ENCODE assay signal across 8 cellular contexts in the genomic region with DNA sequence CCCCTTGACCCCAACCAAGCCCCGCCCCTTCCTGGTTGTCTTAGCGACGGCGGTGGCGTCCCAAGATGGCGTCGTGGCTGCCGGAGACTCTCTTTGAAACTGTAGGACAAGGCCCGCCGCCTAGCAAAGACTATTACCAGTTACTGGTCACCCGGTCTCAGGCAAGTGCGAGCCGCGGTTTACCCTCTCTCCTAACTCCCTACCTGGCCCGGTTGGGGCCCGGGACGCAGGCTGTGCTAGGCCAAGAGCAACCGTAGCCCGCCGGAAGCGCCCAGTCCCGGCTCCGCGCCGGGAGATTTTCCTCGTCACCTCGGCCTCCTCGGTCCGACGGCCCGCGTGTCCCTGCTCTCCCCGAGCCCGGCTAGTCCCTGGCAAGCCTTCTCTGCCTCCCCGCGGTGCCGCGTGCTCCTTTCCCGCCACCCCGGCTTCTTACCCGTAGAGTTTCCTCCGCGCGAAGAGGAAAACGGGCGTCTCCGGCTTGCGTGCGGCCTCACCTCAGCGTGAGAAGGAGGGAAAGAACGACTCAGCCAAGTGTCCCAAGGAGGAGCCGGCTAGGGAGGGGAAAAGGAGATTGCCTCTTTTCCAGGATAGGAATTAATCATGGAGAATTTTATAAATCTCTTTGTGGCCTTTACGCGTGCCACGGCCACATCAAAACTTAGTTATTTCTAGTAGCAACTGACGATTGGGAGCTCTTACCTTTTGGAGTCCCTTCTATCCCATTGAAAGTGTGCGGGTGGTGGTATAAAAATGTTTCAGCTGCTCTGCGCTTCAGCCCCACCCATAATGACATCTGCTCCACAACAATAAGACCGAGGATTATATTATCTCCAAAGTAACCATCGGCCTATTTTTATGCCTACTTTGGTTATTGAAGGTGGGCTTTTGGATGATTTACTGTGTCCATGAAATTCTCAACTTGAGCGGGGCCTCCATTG. TPM values are rescaled to one million over a fixed set of nuclear protein-coding genes. Genes with fewer than 3 reads are reported as not detected.
DNase-seq lines count a peak whose midpoint lies in the region; ATAC-seq and TF ChIP-seq lines count a peak whose summit lies in the region.

A gene with protein sequence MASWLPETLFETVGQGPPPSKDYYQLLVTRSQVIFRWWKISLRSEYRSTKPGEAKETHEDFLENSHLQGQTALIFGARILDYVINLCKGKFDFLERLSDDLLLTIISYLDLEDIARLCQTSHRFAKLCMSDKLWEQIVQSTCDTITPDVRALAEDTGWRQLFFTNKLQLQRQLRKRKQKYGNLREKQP (plus strand): TSS at position 55 of the 938 bp plus-strand sequence. CDS start 11 bp downstream, at position 66.

- H2AK5ac ChIP-seq in mesenchymal stem cell (ENCODE audit: low read length, severe bottlenecking): no peak within 1 kb of the TSS

- intact Hi-C loops in dorsolateral prefrontal cortex (cut with DNase I): loop anchor here (5.0 to 10.0 kb wide), 3 partner anchors 140 to 242 kb away; partner anchors contain the start of gene SLC16A14 (in 1 of the 2)

- H3K4me1 ChIP-seq in mesenchymal stem cell (ENCODE audit: control insufficient read depth, insufficient read depth, low read depth, low read length): peaks cover 3% of the 10 kb centered on the region

- in situ Hi-C loops in ACHN (cut with HindIII; ENCODE audit: low pct_ligation_motif_present, low pct_unique_long_range_greater_than_20kb, low sequenced_read_pairs): no loop called here

- DNase-seq in ACHN (peak; percentile 76), NCI-H226 (peak; percentile 77), dorsolateral prefrontal cortex (peak; percentile 80 to 90 (median 88)), mesenchymal stem cell (peak; percentile 88)
- peak; percentile 84 for DNase-seq in activated CD4-positive, CD25-positive, alpha-beta regulatory T cell treated with anti-CD3 and anti-CD28 coated beads, Interleukin-2, amount 50 U/mL, for 16 hours (ENCODE audit: low read depth, low spot score)
- peak; percentile 84 for DNase-seq in stimulated activated CD8-positive, alpha-beta memory T cell treated with anti-CD3 and anti-CD28 coated beads, Interleukin-15, amount 100 ng/mL, for 1 hour (ENCODE audit: low read depth)

- peak within 1 kb of the TSS; percentile 91 to 97 for H3K4ac ChIP-seq in mesenchymal stem cell (ENCODE audit: low read depth in 1 of 2, low read length in 2 of 2)

- peak within 1 kb of the TSS; percentile 89 for H2BK15ac ChIP-seq in mesenchymal stem cell (ENCODE audit: low read depth, poor library complexity, severe bottlenecking)

- peak in 2 of 56 donors; percentile 7 to 15 for TF ChIP-seq CTCF in dorsolateral prefrontal cortex (IDR thresholded peaks at IDR 0.05 in 54 of 56, conservative IDR thresholded peaks at IDR 0.05 in 2 of 56; ENCODE audit: low read depth in 1 of 56, partially characterized antibody in 56 of 56)

- H3K18ac ChIP-seq in mesenchymal stem cell (ENCODE audit: low read depth in 1 of 2, low read length in 2 of 2): peak within 1 kb of the TSS; percentile 95 to 98

- peak within 1 kb of the TSS; percentile 89 for H3K4me2 ChIP-seq in mesenchymal stem cell (ENCODE audit: low read length, poor library complexity, severe bottlenecking)

- 1% methylated on average over 57 of the region's 61 CpGs for WGBS in mesenchymal stem cell

- H2BK120ac ChIP-seq in mesenchymal stem cell (ENCODE audit: low read depth, low read length): peak within 1 kb of the TSS; percentile 99

- peak within 1 kb of the TSS in 1 of 2 experiments; percentile 14 for H3K23ac ChIP-seq in mesenchymal stem cell (ENCODE audit: low read length in 2 of 2)

- no peaks in the 10 kb centered on the region for H3K9me3 ChIP-seq in mesenchymal stem cell (ENCODE audit: control insufficient read depth, low read length)

- peaks cover 2 to 10% of the 10 kb centered on the region in 2 experiments for H3K36me3 ChIP-seq in mesenchymal stem cell (ENCODE audit: control insufficient read depth in 1 of 2, insufficient read depth in 2 of 2, low read depth in 1 of 2, low read length in 2 of 2)

- peak within 1 kb of the TSS in 1 of 2 experiments; percentile 53 for H3K14ac ChIP-seq in mesenchymal stem cell (ENCODE audit: low read length in 2 of 2)

- H3K4me3 ChIP-seq in dorsolateral prefrontal cortex: peak within 1 kb of the TSS; percentile 64 to 97 (median 90)
- peak within 1 kb of the TSS; percentile 93 to 97 for H3K4me3 ChIP-seq in mesenchymal stem cell (ENCODE audit: insufficient read depth in 1 of 2, low read depth in 1 of 2, low read length in 2 of 2)

- peak within 1 kb of the TSS; percentile 94 for H4K8ac ChIP-seq in mesenchymal stem cell (ENCODE audit: low read length)

- H4K91ac ChIP-seq in mesenchymal stem cell (ENCODE audit: low read length): peak within 1 kb of the TSS; percentile 85

- H3K27ac ChIP-seq in dorsolateral prefrontal cortex: peak within 1 kb of the TSS; percentile 52 to 99 (median 96)
- peak within 1 kb of the TSS; percentile 99 for H3K27ac ChIP-seq in mesenchymal stem cell (ENCODE audit: low read length, poor library complexity, severe bottlenecking)

- H3K27me3 ChIP-seq in dorsolateral prefrontal cortex: no peaks in the 10 kb centered on the region
- no peaks in the 10 kb centered on the region for H3K27me3 ChIP-seq in mesenchymal stem cell (ENCODE audit: control insufficient read depth in 1 of 2, insufficient read depth in 1 of 2, low read length in 2 of 2)

- peak within 1 kb of the TSS; percentile 96 for H2BK5ac ChIP-seq in mesenchymal stem cell (ENCODE audit: low read depth, low read length, poor library complexity, severe bottlenecking)

- H3K79me1 ChIP-seq in mesenchymal stem cell (replicated peaks; ENCODE audit: low read length, poor library complexity, severe bottlenecking): peaks cover 4% of the 10 kb centered on the region

- ATAC-seq in GM18861 (IDR thresholded peaks at IDR 0.05; ENCODE audit: unreplicated experiment): peak; percentile 49
- peak; percentile 63 for ATAC-seq in HG03066 (IDR thresholded peaks at IDR 0.05; ENCODE audit: low read depth, unreplicated experiment)

- no peak within 1 kb of the TSS for H2BK12ac ChIP-seq in mesenchymal stem cell (ENCODE audit: low read length in 2 of 2)

- H3K9ac ChIP-seq in mesenchymal stem cell (ENCODE audit: low read length): peak within 1 kb of the TSS; percentile 97

- H2AFZ ChIP-seq in mesenchymal stem cell (ENCODE audit: low read depth, low read length): peak within 1 kb of the TSS; percentile 96

RNA-seq across cellular contexts. Expression of the gene that starts here (rescaled TPM):
- total RNA-seq in dorsolateral prefrontal cortex: 10 to 100 TPM in 13 of 120 experiments, 1 to 10 TPM in 107; 3.9 to 12.0 (median 7.9) TPM
- polyA plus RNA-seq in mesenchymal stem cell (2013, experiment 1 of 2): 2.1 TPM
- polyA plus RNA-seq in mesenchymal stem cell (2013, experiment 2 of 2): 2.1 TPM

Comparison
In these comparisons a context has a peak if more than half of its experiments do, and no peak if none do; other contexts are left out.
1. Peak in every context shown above with its lines: DNase-seq, ATAC-seq, H3K4me3 ChIP-seq and H3K27ac ChIP-seq.